In genomic region chr16:22195695-22196558, GRCh38 we compare ENCODE assay signal across 8 cellular contexts. TPM values are rescaled to one million over a fixed set of nuclear protein-coding genes. Genes with fewer than 3 reads are reported as not detected.
A peak's percentile ranks its signal among the peaks of the same experiment; 100 is the strongest.
DNase-seq lines count a peak whose midpoint lies in the region; ATAC-seq and TF ChIP-seq lines count a peak whose summit lies in the region.

No MANE protein-coding gene starts in this region.

- CTCF ChIA-PET in activated CD4-positive, alpha-beta memory T cell treated with anti-CD3 and anti-CD28 coated beads for 36 hours (lab: Charles Lee): interaction anchor here (0.7 to 3.9 kb wide), 6 partner anchors 10 to 110 kb away, joined by 3 to 29 read pairs (median 11); partner anchors contain the start of genes EEF2K and POLR3E

- no peaks in the 10 kb centered on the region for H3K9me3 ChIP-seq in right lobe of liver

- H3K4me1 ChIP-seq in right lobe of liver: peaks cover 0 to 14% (median 3%) of the 10 kb centered on the region in 4 donors

- H3K36me3 Mint-ChIP-seq in activated CD4-positive, alpha-beta memory T cell treated with anti-CD3 and anti-CD28 coated beads for 36 hours: peaks cover 2% of the 10 kb centered on the region

- H3K4me1 Mint-ChIP-seq in activated CD4-positive, alpha-beta memory T cell treated with anti-CD3 and anti-CD28 coated beads for 36 hours (ENCODE audit: low read depth): peaks cover 40% of the 10 kb centered on the region

- peak overlapping the region; percentile 52 to 76 (median 54) for H3K27ac ChIP-seq in right lobe of liver

- POLR2A ChIA-PET in activated CD4-positive, alpha-beta memory T cell treated with anti-CD3 and anti-CD28 coated beads for 36 hours (lab: Charles Lee): interaction anchor here (0.7 to 2.4 kb wide), 2 partner anchors 10 to 11 kb away, joined by 3 to 6 read pairs; partner anchors contain the start of gene EEF2K

- DNase-seq in GM12864 (ENCODE audit: low read depth) (peak; percentile 75), NCI-H82 treated with DMSO at 0.1 percent for 48 hours (lab: John Stamatoyannopoulos, UW; ENCODE audit: unreplicated experiment) (peak; percentile 84), dermis microvascular lymphatic vessel endothelial cell (ENCODE audit: low read depth in 2 of 2) (peak; percentile 83 to 90), right lobe of liver (peak; percentile 87 to 91 (median 89))
- peak; percentile 96 for DNase-seq in activated CD4-positive, alpha-beta memory T cell treated with anti-CD3 and anti-CD28 coated beads for 36 hours
- peak; percentile 95 to 98 for DNase-seq in stimulated activated CD4-positive, alpha-beta T cell treated with anti-CD3 and anti-CD28 coated beads, Interleukin-2, amount 100 ng/mL, for 48 hours

- H3K4me3 Mint-ChIP-seq in activated CD4-positive, alpha-beta memory T cell treated with anti-CD3 and anti-CD28 coated beads for 36 hours: peak overlapping the region; percentile 81

- no peak for TF ChIP-seq POLR2A in right lobe of liver (IDR thresholded peaks at IDR 0.05)

- H3K4me3 ChIP-seq in GM12864 (ENCODE audit: low read depth, low read length): peak overlapping the region; percentile 71
- H3K4me3 ChIP-seq in right lobe of liver: peak overlapping the region; percentile 37 to 63 (median 59)

- intact Hi-C loops in activated CD4-positive, alpha-beta memory T cell treated with anti-CD3 and anti-CD28 coated beads for 36 hours (cut with micrococcal nuclease): loop anchor here (1.0 to 10.0 kb wide), 3 partner anchors 10 to 691 kb away; partner anchors contain the start of genes EEF2K and POLR3E
- intact Hi-C loops in right lobe of liver (cut with DNase I): no loop called here

- no peaks in the 10 kb centered on the region for H3K9me3 Mint-ChIP-seq in activated CD4-positive, alpha-beta memory T cell treated with anti-CD3 and anti-CD28 coated beads for 36 hours

- H3K27me3 Mint-ChIP-seq in activated CD4-positive, alpha-beta memory T cell treated with anti-CD3 and anti-CD28 coated beads for 36 hours: peaks cover 2% of the 10 kb centered on the region

- H3K36me3 ChIP-seq in right lobe of liver: no peaks in the 10 kb centered on the region

- H3K27me3 ChIP-seq in right lobe of liver: no peaks in the 10 kb centered on the region

- peak overlapping the region; percentile 90 for H3K27ac Mint-ChIP-seq in activated CD4-positive, alpha-beta memory T cell treated with anti-CD3 and anti-CD28 coated beads for 36 hours

- WGBS in right lobe of liver (ENCODE audit: insufficient coverage, low coverage, low lambda C conversion rate, missing lambda C conversion rate): 3% methylated on average over 39 of the region's 39 CpGs

- peak; percentile 88 for TF ChIP-seq CTCF in GM12864 (IDR thresholded peaks at IDR 0.05; ENCODE audit: low read depth, low read length, missing control alignments)
- peak; percentile 86 to 98 (median 95) for TF ChIP-seq CTCF in right lobe of liver (IDR thresholded peaks at IDR 0.05)

- peak; percentile 25 for ATAC-seq in HG03565 (IDR thresholded peaks at IDR 0.05; ENCODE audit: unreplicated experiment)
- ATAC-seq in right lobe of liver: peak; percentile 31 to 54 (median 38)
- ATAC-seq in GM19324 (IDR thresholded peaks at IDR 0.05; ENCODE audit: low FRiP score, unreplicated experiment): no peak

RNA-seq across cellular contexts. Expression of gene EEF2K, which starts 10.2 kb away (rescaled TPM):
- total RNA-seq in activated CD4-positive, alpha-beta memory T cell treated with anti-CD3 and anti-CD28 coated beads for 36 hours: 10 to 100 TPM; 23.0 to 24.1 TPM
- total RNA-seq in dermis microvascular lymphatic vessel endothelial cell (33.8 and 35.1 TPM in 2 replicates), right lobe of liver (10 to 100 TPM in 5 of 6 experiments, 1 to 10 TPM in 1; 10.0 to 17.5 (median 11.5) TPM)

RNA-seq across cellular contexts. Expression of gene SDR42E2, which starts 33.6 kb away (rescaled TPM):
- under 1 TPM; 0.10 to 0.12 TPM for total RNA-seq in activated CD4-positive, alpha-beta memory T cell treated with anti-CD3 and anti-CD28 coated beads for 36 hours
- total RNA-seq in dermis microvascular lymphatic vessel endothelial cell (0.13 TPM in 2 replicates), right lobe of liver (not detected)
